ENCODE assay signal across 19 cellular contexts in genomic region chr18:394276-394996, GRCh38.
DNase-seq lines count a peak whose midpoint lies in the region; TF ChIP-seq lines count a peak whose summit lies in the region.
"Had no signal": no experiment of that assay in that cellular context is flagged by ENCODE, and none has a peak within 500 bp of the region (broad histone marks: within the 10 kb centered on the region; RNA-seq: fewer than 3 reads in every experiment).

No MANE protein-coding gene starts in this region.

- no peaks in the 10 kb centered on the region; the same call in 1 of the 2 replicates for H3K9me2 ChIP-seq in GM23248 (ENCODE audit: insufficient read depth)

- intact Hi-C loops in esophagus muscularis mucosa (cut with DNase I) (no loop called here), sigmoid colon (cut with DNase I) (no loop called here)

- no peaks in the 10 kb centered on the region for H4K20me1 ChIP-seq in GM23248 (ENCODE audit: insufficient read depth)

- peak overlapping the region; percentile 88 for H3K9ac ChIP-seq in GM23248

- H3K27me3 ChIP-seq in GM23248 (replicated peaks; ENCODE audit: insufficient read depth) (no peaks in the 10 kb centered on the region), esophagus muscularis mucosa (no peaks in the 10 kb centered on the region), sigmoid colon (no peaks in the 10 kb centered on the region), tibial nerve (no peaks in the 10 kb centered on the region)

- no peaks in the 10 kb centered on the region for H3K36me3 ChIP-seq in GM23248 (ENCODE audit: low read depth)
- no peaks in the 10 kb centered on the region for H3K36me3 ChIP-seq in esophagus muscularis mucosa
- no peaks in the 10 kb centered on the region for H3K36me3 ChIP-seq in sigmoid colon
- no peaks in the 10 kb centered on the region for H3K36me3 ChIP-seq in tibial nerve
- H3K36me3 ChIP-seq: thoracic aorta had no signal

- H3K9me3 ChIP-seq in GM23248 (ENCODE audit: low read depth) (no peaks in the 10 kb centered on the region), esophagus muscularis mucosa (no peaks in the 10 kb centered on the region), sigmoid colon (no peaks in the 10 kb centered on the region), tibial nerve (no peaks in the 10 kb centered on the region)
- H3K9me3 ChIP-seq: thoracic aorta had no signal

- TF ChIP-seq POLR2A in esophagus muscularis mucosa (IDR thresholded peaks at IDR 0.05; ENCODE audit: low read depth), result no peak
- TF ChIP-seq POLR2A in sigmoid colon (IDR thresholded peaks at IDR 0.05), result no peak
- no peak for TF ChIP-seq POLR2A in tibial nerve (IDR thresholded peaks at IDR 0.05)

- H2AFZ ChIP-seq in GM23248, result no peak overlapping the region

- H3K4me1 ChIP-seq in GM23248 (ENCODE audit: insufficient read depth), result peaks cover 40% of the 10 kb centered on the region
- H3K4me1 ChIP-seq in esophagus muscularis mucosa, result peaks cover 24 to 63% (median 61%) of the 10 kb centered on the region in 4 donors
- H3K4me1 ChIP-seq in sigmoid colon, result peaks cover 0 to 47% (median 42%) of the 10 kb centered on the region in 4 donors
- peaks cover 0 to 39% (median 8%) of the 10 kb centered on the region in 4 donors for H3K4me1 ChIP-seq in tibial nerve

- in situ Hi-C loops in GM23248 (cut with MboI), result no loop called here

- TF ChIP-seq EP300 in esophagus muscularis mucosa (IDR thresholded peaks at IDR 0.05), result no peak
- TF ChIP-seq EP300 in sigmoid colon (IDR thresholded peaks at IDR 0.05), result no peak
- no peak for TF ChIP-seq EP300 in tibial nerve (IDR thresholded peaks at IDR 0.05)

- no peaks in the 10 kb centered on the region for H3K79me2 ChIP-seq in GM23248 (ENCODE audit: insufficient read depth)

- peak overlapping the region; percentile 70 for H3K4me2 ChIP-seq in GM23248 (ENCODE audit: unreplicated experiment)

- TF ChIP-seq CTCF in esophagus muscularis mucosa (IDR thresholded peaks at IDR 0.05), result no peak
- TF ChIP-seq CTCF in sigmoid colon (IDR thresholded peaks at IDR 0.05), result no peak
- no peak for TF ChIP-seq CTCF in tibial nerve (IDR thresholded peaks at IDR 0.05)

- H3F3A ChIP-seq in GM23248 (ENCODE audit: insufficient read depth), result peaks cover 49% of the 10 kb centered on the region

- peak; percentile 28 for DNase-seq in GM23248
- DNase-seq in NCI-H69 (lab: John Stamatoyannopoulos, UW), result peak; percentile 71
- DNase-seq in esophagus muscularis mucosa (ENCODE audit: extremely low spot score), result no peak
- DNase-seq in sigmoid colon, result no peak
- no peak for DNase-seq in cerebellar nuclear complex (lab: John Stamatoyannopoulos, UW)
- DNase-seq in tibial nerve (ENCODE audit: low spot score in 2 of 2), result no peak
- DNase-seq in middle frontal gyrus (ENCODE audit: extremely low spot score, low spot score), result no peak
- DNase-seq: activated CD4-positive, alpha-beta T cell treated with anti-CD3 and anti-CD28 coated beads, Interleukin-2, amount 10 ng/mL, durations not matched to agents 24 days and 14 days; activated naive CD4-positive, alpha-beta T cell; cortex of kidney; NCI-H1436 treated with DMSO at 0.1 percent for 48 hours; NCI-H524; stimulated activated CD4-positive, alpha-beta T cell treated with anti-CD3 and anti-CD28 coated beads, Interleukin-4, amount 100 ng/mL, for 24 hours; stimulated activated CD8-positive, alpha-beta memory T cell treated with anti-CD3 and anti-CD28 coated beads, Interleukin-4, amount 100 ng/mL, for 48 hours; SW 1271 had no signal

- 15 to 20% methylated on average over 6 of the region's 6 CpGs for whole genome bisulfite sequencing in GM23248 (ENCODE audit: low coverage in 1 of 2, low lambda C conversion rate in 2 of 2, missing lambda C conversion rate in 2 of 2), 2 experiments
- 57% methylated on average over 6 of the region's 6 CpGs for WGBS in esophagus muscularis mucosa
- WGBS in sigmoid colon, 2 donors, result 76 to 82% methylated on average over 6 of the region's 6 CpGs
- 68 to 73% methylated on average over 6 of the region's 6 CpGs for WGBS in tibial nerve, 2 donors

- H3K27ac ChIP-seq in GM23248, result peak overlapping the region; percentile 100
- peak overlapping the region; percentile 67 to 82 (median 79) for H3K27ac ChIP-seq in esophagus muscularis mucosa (replicated peaks in 1 of 4)
- H3K27ac ChIP-seq in sigmoid colon, result peak overlapping the region; percentile 66 to 78 (median 74)
- H3K27ac ChIP-seq in tibial nerve, result no peak overlapping the region
- H3K27ac ChIP-seq: epithelial cell of prostate had no signal

- peak overlapping the region; percentile 16 for H3K4me3 ChIP-seq in GM23248
- H3K4me3 ChIP-seq in esophagus muscularis mucosa, result no peak overlapping the region
- no peak overlapping the region for H3K4me3 ChIP-seq in sigmoid colon
- no peak overlapping the region for H3K4me3 ChIP-seq in tibial nerve
- H3K4me3 ChIP-seq: lung, skin epidermis, thoracic aorta had no signal

Comparison
In these comparisons a context has a peak if more than half of its experiments do, and no peak if none do; other contexts are left out.
1. DNase-seq: peak in GM23248 (single experiment) and NCI-H69 (single experiment); none in esophagus muscularis mucosa (single experiment), sigmoid colon (single experiment), cerebellar nuclear complex (0 of 2), tibial nerve (0 of 2) and middle frontal gyrus (single experiment).
2. H3K27ac ChIP-seq: peak in GM23248 (single experiment), esophagus muscularis mucosa (4 of 4) and sigmoid colon (4 of 4); none in tibial nerve (0 of 4).